Comparison of ENCODE assay signal across 8 cellular contexts in the genomic region with DNA sequence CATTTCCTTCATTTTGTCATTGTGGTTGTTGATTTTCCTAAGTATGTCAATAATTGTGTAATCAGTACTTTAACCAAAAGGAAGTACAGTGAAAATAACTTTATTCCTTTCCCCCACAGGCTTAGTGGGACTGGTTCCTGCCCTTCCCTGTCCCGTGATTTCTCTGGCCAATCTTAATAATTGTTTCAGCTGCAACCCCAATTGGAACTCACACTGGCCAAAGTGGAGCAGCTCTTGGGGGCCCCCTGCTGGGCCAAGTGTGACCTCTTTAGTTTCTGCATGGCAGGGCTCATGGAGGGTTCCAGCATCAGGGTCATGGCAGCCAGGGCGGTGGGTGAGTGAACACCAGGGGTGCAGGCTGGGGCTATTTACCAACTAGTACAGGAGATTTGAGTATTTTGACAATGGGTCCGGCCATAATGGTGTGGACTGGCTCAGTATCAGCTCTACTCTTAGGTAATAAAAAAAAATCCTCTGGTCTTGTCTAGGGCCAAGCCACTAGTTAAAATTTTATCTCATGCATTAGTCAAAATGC. TPM values are rescaled to one million over a fixed set of nuclear protein-coding genes. Genes with fewer than 3 reads are reported as not detected.
DNase-seq lines count a peak whose midpoint lies in the region; ATAC-seq and TF ChIP-seq lines count a peak whose summit lies in the region.

No MANE protein-coding gene starts in this region.

- H3K4ac ChIP-seq in IMR-90 (ENCODE audit: low read depth, low read length), result no peak overlapping the region

- no peak overlapping the region for H2AK9ac ChIP-seq in IMR-90 (replicated peaks; ENCODE audit: low read depth, low read length, poor library complexity)

- no peaks in the 10 kb centered on the region for H3K36me3 ChIP-seq in IMR-90 (ENCODE audit: control insufficient read depth, insufficient read depth, low read length)
- H3K36me3 ChIP-seq in ovary, result no peaks in the 10 kb centered on the region
- no peaks in the 10 kb centered on the region for H3K36me3 ChIP-seq in tibial artery

- no CpG with 5 or more reads among the region's 3 CpGs for WGBS in IMR-90 (ENCODE audit: extremely low coverage in 2 of 2, insufficient read length in 1 of 2), 2 experiments
- WGBS in ovary, 3 donors, result 50 to 59% (median 57%) methylated on average over 3 of the region's 3 CpGs

- no peaks in the 10 kb centered on the region for H3K79me1 ChIP-seq in IMR-90 (ENCODE audit: low read depth in 1 of 2, low read length in 2 of 2)

- no peak overlapping the region for H2BK5ac ChIP-seq in IMR-90 (ENCODE audit: low read depth, low read length, poor library complexity, severe bottlenecking)

- H3K23ac ChIP-seq in IMR-90 (ENCODE audit: low read depth, low read length), result no peak overlapping the region

- TF ChIP-seq CTCF in IMR-90 (conservative IDR thresholded peaks at IDR 0.05; ENCODE audit: low read depth, low read length) (peak; percentile 88), foreskin fibroblast (IDR thresholded peaks at IDR 0.05; ENCODE audit: low read depth, low read length) (peak; percentile 91), ovary (IDR thresholded peaks at IDR 0.05) (peak; percentile 36 to 42 (median 39)), tibial artery (IDR thresholded peaks at IDR 0.05) (peak; percentile 35 to 38)

- dilution Hi-C loops in IMR-90 (cut with HindIII; ENCODE audit: low sequenced_read_pairs, unreplicated experiment), result loop anchor here (25.0 kb wide), 1 partner anchor 281 kb away; no protein-coding TSS in a partner anchor

- no peak overlapping the region for H4K91ac ChIP-seq in IMR-90 (ENCODE audit: insufficient read depth, low read depth, low read length)

- no peak overlapping the region for H4K8ac ChIP-seq in IMR-90 (ENCODE audit: low read depth in 2 of 2, low read length in 2 of 2)

- H3K14ac ChIP-seq in IMR-90 (replicated peaks; ENCODE audit: low read depth, low read length), result no peak overlapping the region

- no peaks in the 10 kb centered on the region for H3K9me1 ChIP-seq in IMR-90 (ENCODE audit: insufficient read depth, low read length)

- no peak overlapping the region for H3K4me2 ChIP-seq in IMR-90 (ENCODE audit: low read depth, low read length)

- no peak for TF ChIP-seq EP300 in ovary (IDR thresholded peaks at IDR 0.05)

- in situ Hi-C loops in IMR-90 (cut with MboI; ENCODE audit: low sequenced_read_pairs), result loop anchor here (5.0 kb wide), 1 partner anchor 276 kb away; no protein-coding TSS in a partner anchor

- no TSS peak for BruUV-seq in IMR-90 (replicated peaks; lab: Mats Ljungman, UMichigan)

- H2BK20ac ChIP-seq in IMR-90 (ENCODE audit: low read depth, low read length), result no peak overlapping the region

- DNase-seq in COR-L47 (lab: John Stamatoyannopoulos, UW), result peak; percentile 53
- peak; percentile 70 for DNase-seq in IMR-90
- DNase-seq in RKO (ENCODE audit: low spot score), result peak; percentile 78
- DNase-seq in activated T-helper 1 cell treated with Interleukin-2 at 50 U/mL for 16 hours (ENCODE audit: low read depth), result peak; percentile 52
- peak; percentile 58 to 88 for DNase-seq in foreskin fibroblast
- peak; percentile 32 to 76 (median 67) for DNase-seq in ovary
- DNase-seq in tibial artery, result peak in 1 of 2 donors; percentile 34

- intact Hi-C loops in IMR-90 (cut with micrococcal nuclease), result loop anchor here (1.0 to 10.0 kb wide), 6 partner anchors 20 to 1229 kb away; a partner anchor contains a TSS
- intact Hi-C loops in ovary (cut with DNase I), result no loop called here
- intact Hi-C loops in tibial artery (cut with DNase I; ENCODE audit: low total_unique reads), result no loop called here

- POLR2A ChIA-PET in IMR-90 (lab: Charles Lee; ENCODE audit: unreplicated experiment), result interaction anchor here (0.6 kb wide), 1 partner anchor 112 kb away, joined by 3 read pairs; no protein-coding TSS in a partner anchor

- H4K5ac ChIP-seq in IMR-90 (ENCODE audit: low read depth, low read length), result no peak overlapping the region

- no peak overlapping the region for H2AK5ac ChIP-seq in IMR-90 (ENCODE audit: low read depth, low read length)

- CTCF ChIA-PET in IMR-90 (lab: Yijun Ruan, JAX), result interaction anchor here (0.8 to 4.6 kb wide), 11 partner anchors 12 to 286 kb away, joined by 4 to 54 read pairs (median 6); a partner anchor contains a TSS

- ATAC-seq in GM19468 (IDR thresholded peaks at IDR 0.05; ENCODE audit: extremely low read depth, unreplicated experiment) (peak; percentile 38), IMR-90 (ENCODE audit: low read depth) (peak; percentile 93)

- peak overlapping the region; percentile 0 for H2AFZ ChIP-seq in IMR-90 (replicated peaks; ENCODE audit: low read length, poor library complexity)

- H3K9ac ChIP-seq in IMR-90 (ENCODE audit: low read depth, low read length), result no peak overlapping the region

- no peak overlapping the region for H3K27ac ChIP-seq in IMR-90 (ENCODE audit: insufficient read depth, low read length)
- no peak overlapping the region for H3K27ac ChIP-seq in ovary
- no peak overlapping the region for H3K27ac ChIP-seq in tibial artery

- no peaks in the 10 kb centered on the region for H3K9me3 ChIP-seq in IMR-90 (ENCODE audit: control insufficient read depth, insufficient read depth, low read length)
- H3K9me3 ChIP-seq in ovary, result no peaks in the 10 kb centered on the region
- H3K9me3 ChIP-seq in tibial artery, result no peaks in the 10 kb centered on the region

- H3K27me3 ChIP-seq in IMR-90 (ENCODE audit: control insufficient read depth, insufficient read depth, low read length), result no peaks in the 10 kb centered on the region
- no peaks in the 10 kb centered on the region for H3K27me3 ChIP-seq in ovary
- no peaks in the 10 kb centered on the region for H3K27me3 ChIP-seq in tibial artery

- TF ChIP-seq POLR2A in IMR-90 (IDR thresholded peaks at IDR 0.05; ENCODE audit: low read depth, low read length), result no peak
- no peak for TF ChIP-seq POLR2A in ovary (IDR thresholded peaks at IDR 0.05)

- no peak overlapping the region for H3K18ac ChIP-seq in IMR-90 (ENCODE audit: low read depth, low read length)

- peak; percentile 79 for TF ChIP-seq RAD21 in IMR-90 (IDR thresholded peaks at IDR 0.05; ENCODE audit: low read length)

- H3K4me1 ChIP-seq in IMR-90 (ENCODE audit: control insufficient read depth, insufficient read depth, low read length) (no peaks in the 10 kb centered on the region), ovary (ENCODE audit: insufficient read depth) (no peaks in the 10 kb centered on the region), tibial artery (peaks cover 0 to 3% (median 0%) of the 10 kb centered on the region in 4 donors)

- no peak overlapping the region for H2BK15ac ChIP-seq in IMR-90 (ENCODE audit: low read depth, low read length)

- H2BK120ac ChIP-seq in IMR-90 (ENCODE audit: low read depth, low read length), result no peak overlapping the region

- no peak overlapping the region for H3K4me3 ChIP-seq in IMR-90 (ENCODE audit: insufficient read depth, low read depth, low read length)
- H3K4me3 ChIP-seq in foreskin fibroblast (ENCODE audit: low read depth in 1 of 2, low read length in 2 of 2), result no peak overlapping the region
- no peak overlapping the region for H3K4me3 ChIP-seq in ovary
- no peak overlapping the region for H3K4me3 ChIP-seq in tibial artery

- H3K56ac ChIP-seq in IMR-90 (ENCODE audit: extremely low read depth, insufficient read depth, low read length), result no peak overlapping the region

- no peaks in the 10 kb centered on the region for H4K20me1 ChIP-seq in IMR-90 (ENCODE audit: insufficient read depth, low read length)

TF ChIP-seq in IMR-90, 13 proteins besides CTCF, POLR2A, EP300 and RAD21:
- TF ChIP-seq CEBPB (IDR thresholded peaks at IDR 0.05; ENCODE audit: low read depth, low read length) (no peak), SMC3 (IDR thresholded peaks at IDR 0.05; ENCODE audit: low read depth, low read length) (peak; percentile 78), MAZ (IDR thresholded peaks at IDR 0.05; ENCODE audit: borderline replicate concordance, low read depth, low read length) (no peak), CHD1 (IDR thresholded peaks at IDR 0.05; ENCODE audit: low read depth, low read length) (no peak)
- TF ChIP-seq, protein P1, sequence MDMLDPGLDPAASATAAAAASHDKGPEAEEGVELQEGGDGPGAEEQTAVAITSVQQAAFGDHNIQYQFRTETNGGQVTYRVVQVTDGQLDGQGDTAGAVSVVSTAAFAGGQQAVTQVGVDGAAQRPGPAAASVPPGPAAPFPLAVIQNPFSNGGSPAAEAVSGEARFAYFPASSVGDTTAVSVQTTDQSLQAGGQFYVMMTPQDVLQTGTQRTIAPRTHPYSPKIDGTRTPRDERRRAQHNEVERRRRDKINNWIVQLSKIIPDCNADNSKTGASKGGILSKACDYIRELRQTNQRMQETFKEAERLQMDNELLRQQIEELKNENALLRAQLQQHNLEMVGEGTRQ (IDR thresholded peaks at IDR 0.05; ENCODE audit: low read depth, low read length), result peak; percentile 53; the same call in 1 of the 2 replicates
TF ChIP-seq in IMR-90: peak in this region for 2.

RNA-seq across cellular contexts. Expression of a gene that starts 31.7 kb away (rescaled TPM):
- total RNA-seq in IMR-90 (2012; rRNA removed) (22.9 and 65.3 TPM in 2 replicates), ovary (10 to 100 TPM; 21.7 to 88.1 (median 46.4) TPM)
- polyA plus RNA-seq in IMR-90 (2012; rRNA removed) (47.2 and 59.0 TPM in 2 replicates), ovary (10 to 100 TPM; 22.7 to 80.5 TPM)
- polyA plus RNA-seq in IMR-90 (2012; cell fraction: cytosol; rRNA removed), result 2.5 and 4.4 TPM in 2 replicates
- polyA plus RNA-seq in IMR-90 (2012; cell fraction: nucleus; rRNA removed; ENCODE audit: low replicate concordance), result 2.1 and 12.7 TPM in 2 replicates

Comparison
In these comparisons a context has a peak if more than half of its experiments do, and no peak if none do; other contexts are left out.
1. CTCF ChIP-seq: peak in every context shown above with its lines; median percentile 91 in foreskin fibroblast; 88 in IMR-90; 39 in ovary; 36 in tibial artery.